Comparison of ENCODE assay signal across 32 cellular contexts in the genomic region with DNA sequence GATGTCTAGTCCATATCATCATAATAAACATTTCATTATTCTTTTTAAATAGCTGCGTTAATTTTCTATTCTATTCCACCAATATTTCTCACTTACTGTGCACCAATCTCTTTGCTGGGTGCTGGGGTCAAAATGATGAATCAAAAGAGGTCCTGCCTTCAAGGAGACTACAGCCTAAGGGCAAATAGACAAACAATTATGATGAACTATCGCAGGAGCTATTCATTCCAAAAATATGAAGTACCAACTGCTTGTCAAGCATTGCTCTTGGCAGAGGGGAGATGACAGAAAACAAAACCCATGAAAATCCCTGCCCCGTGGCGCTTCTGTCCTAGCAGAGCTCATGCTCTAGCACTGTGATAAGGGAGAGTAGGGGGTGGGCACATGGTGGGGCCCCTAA. TPM values are rescaled to one million over a fixed set of nuclear protein-coding genes. Genes with fewer than 3 reads are reported as not detected.
"Had no signal": no experiment of that assay in that cellular context is flagged by ENCODE, and none has a peak within 500 bp of the region (broad histone marks: within the 10 kb centered on the region; RNA-seq: fewer than 3 reads in every experiment).

No MANE protein-coding gene starts in this region.

- H3K4me3 ChIP-seq: adrenal gland, breast epithelium, esophagus muscularis mucosa, neural progenitor cell, right atrium auricular region, tibial artery, uterus had no signal

- H3K9me3 Mint-ChIP-seq: dendritic cell treated with granulocyte-macrophage colony-stimulating factor and Interleukin-4, amounts not matched to agents 40 ng/mL and 50 ng/mL, for 4 days; memory B cell; stimulated activated naive B cell treated with anti-CD40 and anti-IgM and Interleukin-4, amounts not matched to agents 10 μg/mL and 1 μg/mL and 100 μg/mL, for 72 hours had no signal

- H3K4me3 Mint-ChIP-seq: activated CD4-positive, alpha-beta memory T cell treated with anti-CD3 and anti-CD28 coated beads, Interleukin-2, amount 10 ng/mL, durations not matched to agents 7 days and 5 days; activated T-cell treated with anti-CD3 and anti-CD28 coated beads, Interleukin-2, amount 50 U/mL, for 72 hours; dendritic cell treated with granulocyte-macrophage colony-stimulating factor and Interleukin-4, amounts not matched to agents 40 ng/mL and 50 ng/mL, for 4 days; memory B cell; naive B cell; neural progenitor cell; stimulated activated naive B cell treated with anti-CD40 and anti-IgM and Interleukin-4, amounts not matched to agents 10 μg/mL and 1 μg/mL and 100 μg/mL, for 72 hours had no signal

- H3K27ac Mint-ChIP-seq: activated CD4-positive, alpha-beta memory T cell treated with anti-CD3 and anti-CD28 coated beads, Interleukin-2, amount 10 ng/mL, durations not matched to agents 7 days and 5 days; activated naive CD4-positive, alpha-beta T cell treated with anti-CD3 and anti-CD28 coated beads, Interleukin-2, amount 50 U/mL, for 72 hours; activated T-cell treated with anti-CD3 and anti-CD28 coated beads, Interleukin-2, amount 50 U/mL, for 72 hours; dendritic cell treated with granulocyte-macrophage colony-stimulating factor and Interleukin-4, amounts not matched to agents 40 ng/mL and 50 ng/mL, for 4 days; memory B cell; neural progenitor cell; progenitor cell of endocrine pancreas; stimulated activated naive B cell treated with anti-CD40 and anti-IgM and Interleukin-4, amounts not matched to agents 10 μg/mL and 1 μg/mL and 100 μg/mL, for 72 hours had no signal

- H3K27me3 Mint-ChIP-seq: naive B cell had no signal

- H3K36me3 ChIP-seq: adrenal gland, breast epithelium, esophagus muscularis mucosa, neural progenitor cell, right atrium auricular region, tibial artery, uterus had no signal

- ATAC-seq: stimulated activated naive B cell treated with anti-CD40 and anti-IgM and Interleukin-4, amounts not matched to agents 10 μg/mL and 1 μg/mL and 100 μg/mL, for 72 hours had no signal

- H3K4me1 ChIP-seq: adrenal gland, breast epithelium, uterus had no signal

- H3K4me2 ChIP-seq: neural progenitor cell had no signal

- H2AFZ ChIP-seq: neural progenitor cell had no signal

- H3K4me1 Mint-ChIP-seq: activated CD4-positive, alpha-beta memory T cell treated with anti-CD3 and anti-CD28 coated beads, Interleukin-2, amount 10 ng/mL, durations not matched to agents 7 days and 5 days had no signal

- H3K27ac ChIP-seq: adrenal gland, breast epithelium, esophagus muscularis mucosa, neural progenitor cell, tibial artery, uterus had no signal

- H3K9ac ChIP-seq: neural progenitor cell had no signal

- H3K9me3 ChIP-seq: adrenal gland, breast epithelium, esophagus muscularis mucosa, right atrium auricular region, tibial artery, uterus had no signal

- H3K27me3 ChIP-seq: adrenal gland, neural progenitor cell, right atrium auricular region, uterus had no signal

- DNase-seq: activated CD4-positive, alpha-beta memory T cell treated with anti-CD3 and anti-CD28 coated beads, Interleukin-2, amount 10 ng/mL, durations not matched to agents 7 days and 5 days; activated CD4-positive, alpha-beta T cell treated with anti-CD3 and anti-CD28 coated beads for 48 hours; activated CD4-positive, CD25-positive, alpha-beta regulatory T cell; activated CD8-positive, alpha-beta memory T cell treated with anti-CD3 and anti-CD28 coated beads, Interleukin-2, amount 50 U/mL, for 4 hours; activated effector memory CD4-positive, alpha-beta T cell treated with anti-CD3 and anti-CD28 coated beads, Interleukin-2, amount 50 U/mL, for 16 hours; activated T-cell treated with anti-CD3 and anti-CD28 coated beads, Interleukin-2, amount 50 U/mL, for 72 hours; adrenal gland; effector CD8-positive, alpha-beta T cell; naive B cell; small intestine; stimulated activated CD4-positive, alpha-beta T cell treated with anti-CD3 and anti-CD28 coated beads, Interleukin-15, amount 100 ng/mL, for 24 hours; stimulated activated CD4-positive, alpha-beta T cell treated with anti-CD3 and anti-CD28 coated beads, Interleukin-2, amount 100 ng/mL, for 48 hours; stimulated activated naive B cell treated with anti-CD40 and anti-IgM and Interleukin-4, amounts not matched to agents 10 μg/mL and 1 μg/mL and 100 μg/mL, for 72 hours; substantia nigra; T-helper 1 cell; T-helper 9 cell; tibial artery; uterus had no signal

RNA-seq across cellular contexts. Expression of a gene that starts 28.8 kb away (rescaled TPM):
- total RNA-seq: activated CD4-positive, alpha-beta memory T cell treated with anti-CD3 and anti-CD28 coated beads, Interleukin-2, amount 10 ng/mL, durations not matched to agents 7 days and 5 days; activated naive CD4-positive, alpha-beta T cell treated with anti-CD3 and anti-CD28 coated beads, Interleukin-2, amount 50 U/mL, for 72 hours; activated T-cell treated with anti-CD3 and anti-CD28 coated beads, Interleukin-2, amount 50 U/mL, for 72 hours; astrocyte; breast epithelium; chondrocyte; liver; mononuclear cell; osteoblast; uterus had no signal
- polyA plus RNA-seq: liver had no signal

RNA-seq across cellular contexts. Expression of a gene that starts 31.1 kb away (rescaled TPM):
- total RNA-seq: activated CD4-positive, alpha-beta memory T cell treated with anti-CD3 and anti-CD28 coated beads, Interleukin-2, amount 10 ng/mL, durations not matched to agents 7 days and 5 days; activated naive CD4-positive, alpha-beta T cell treated with anti-CD3 and anti-CD28 coated beads, Interleukin-2, amount 50 U/mL, for 72 hours; activated T-cell treated with anti-CD3 and anti-CD28 coated beads, Interleukin-2, amount 50 U/mL, for 72 hours; endothelial cell of umbilical vein; progenitor cell of endocrine pancreas had no signal

RNA-seq across cellular contexts. Expression of a gene that starts 51.6 kb away (rescaled TPM):
- total RNA-seq: activated CD4-positive, alpha-beta memory T cell treated with anti-CD3 and anti-CD28 coated beads, Interleukin-2, amount 10 ng/mL, durations not matched to agents 7 days and 5 days; activated naive CD4-positive, alpha-beta T cell treated with anti-CD3 and anti-CD28 coated beads, Interleukin-2, amount 50 U/mL, for 72 hours; activated T-cell treated with anti-CD3 and anti-CD28 coated beads, Interleukin-2, amount 50 U/mL, for 72 hours; adrenal gland; astrocyte; chondrocyte; endothelial cell of umbilical vein; mononuclear cell; osteoblast had no signal
